8 cellular contexts compared by ENCODE assay signal in the genomic region with DNA sequence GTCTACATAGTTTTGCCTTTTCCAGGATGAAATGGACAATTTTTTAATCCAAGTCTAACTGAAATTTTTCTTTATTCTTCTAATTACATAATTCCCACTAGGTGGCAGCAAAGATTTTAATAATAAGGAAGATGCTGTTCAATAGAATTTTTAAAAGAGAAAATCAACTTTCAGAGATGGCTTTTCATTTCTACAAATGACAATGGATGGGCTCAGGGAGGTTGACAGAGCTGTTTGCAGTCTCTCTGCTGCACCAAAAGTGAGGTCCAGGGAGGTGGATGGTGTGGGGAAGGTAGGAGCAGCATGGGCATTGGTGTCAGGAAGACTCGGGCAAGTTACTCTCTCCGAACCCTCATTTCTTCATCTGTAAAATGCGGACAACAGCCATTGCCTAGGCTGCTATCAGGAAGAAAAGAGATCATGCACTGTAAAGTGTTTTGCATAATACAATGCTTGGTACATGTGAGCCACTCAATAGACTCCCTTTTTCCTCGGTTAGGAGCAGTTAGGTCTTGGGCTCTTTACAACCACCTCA.
DNase-seq lines count a peak whose midpoint lies in the region; ATAC-seq and TF ChIP-seq lines count a peak whose summit lies in the region.

No MANE protein-coding gene starts in this region.

- no peak overlapping the region for H3K27ac Mint-ChIP-seq in Calu3 (ENCODE audit: unreplicated experiment)

- H3K4me1 ChIP-seq in adipocyte (ENCODE audit: control insufficient read depth, insufficient read depth, low read length), result peaks cover 20% of the 10 kb centered on the region
- peaks cover 8% of the 10 kb centered on the region for H3K4me1 ChIP-seq in hepatocyte (ENCODE audit: insufficient read depth)
- peaks cover 21 to 24% of the 10 kb centered on the region in 2 donors for H3K4me1 ChIP-seq in thyroid gland

- no peak for ATAC-seq in GM19035 (IDR thresholded peaks at IDR 0.05; ENCODE audit: unreplicated experiment)
- ATAC-seq in HG03342 (IDR thresholded peaks at IDR 0.05; ENCODE audit: unreplicated experiment), result no peak

- H3K4me1 Mint-ChIP-seq in Calu3 (ENCODE audit: low read depth, unreplicated experiment), result peaks cover 18% of the 10 kb centered on the region

- CTCF ChIA-PET in Calu3 (lab: Charles Lee), result interaction anchor here (3.2 kb wide), 1 partner anchor 79 kb away, joined by 24 read pairs; no protein-coding TSS in a partner anchor

- TF ChIP-seq POLR2A in thyroid gland (IDR thresholded peaks at IDR 0.05), result no peak

- H3K9me2 ChIP-seq in hepatocyte (replicated peaks; ENCODE audit: insufficient read depth), result no peaks in the 10 kb centered on the region

- no peaks in the 10 kb centered on the region for H3K27me3 Mint-ChIP-seq in Calu3 (ENCODE audit: unreplicated experiment)

- H2AFZ ChIP-seq in hepatocyte, result no peak overlapping the region

- no TSS peak for BruUV-seq in Calu3 (replicated peaks; lab: Mats Ljungman, UMichigan)

- H3K27ac ChIP-seq in hepatocyte, result peak overlapping the region; percentile 64
- H3K27ac ChIP-seq in thyroid gland, result peak overlapping the region; percentile 83 to 91 (median 90)

- 88% methylated on average over 4 of the region's 4 CpGs for WGBS in hepatocyte (ENCODE audit: low lambda C conversion rate, missing lambda C conversion rate)
- 27 to 28% methylated on average over 4 of the region's 4 CpGs for WGBS in thyroid gland, 2 donors

- DNase-seq in DMS153 (lab: John Stamatoyannopoulos, UW) (peak; percentile 82), MV-4-11 (lab: John Stamatoyannopoulos, UW) (peak; percentile 3), adipocyte (ENCODE audit: low read depth) (peak; percentile 87), hepatocyte (ENCODE audit: low spot score) (peak; percentile 78), thyroid gland (peak; percentile 18 to 24), Calu3 (no peak)

- H3K4me3 Mint-ChIP-seq in Calu3 (ENCODE audit: low read depth, unreplicated experiment), result no peak overlapping the region

- TF ChIP-seq CTCF in hepatocyte (IDR thresholded peaks at IDR 0.05; ENCODE audit: poor library complexity) (peak; percentile 66), thyroid gland (IDR thresholded peaks at IDR 0.05) (peak; percentile 13 to 75 (median 41)), Calu3 (IDR thresholded peaks at IDR 0.05; ENCODE audit: unreplicated experiment) (no peak)

- no peaks in the 10 kb centered on the region for H4K20me1 ChIP-seq in hepatocyte (ENCODE audit: insufficient read depth, poor library complexity, severe bottlenecking)

- H3K9me3 Mint-ChIP-seq in Calu3 (ENCODE audit: low read depth, unreplicated experiment), result no peaks in the 10 kb centered on the region

- H3K79me2 ChIP-seq in hepatocyte, result no peaks in the 10 kb centered on the region

- H3K4me3 ChIP-seq in adipocyte (ENCODE audit: low read length), result peak overlapping the region; percentile 65
- no peak overlapping the region for H3K4me3 ChIP-seq in hepatocyte
- H3K4me3 ChIP-seq in thyroid gland (replicated peaks in 1 of 3), result no peak overlapping the region

- H3K9ac ChIP-seq in adipocyte (ENCODE audit: low read length), result peak overlapping the region; percentile 30

- no peaks in the 10 kb centered on the region for H3K36me3 Mint-ChIP-seq in Calu3 (ENCODE audit: insufficient read depth, unreplicated experiment)

- H3K4me2 ChIP-seq in hepatocyte, result peak overlapping the region; percentile 35

- intact Hi-C loops in thyroid gland (cut with DNase I) (no loop called here), Calu3 (cut with micrococcal nuclease; ENCODE audit: unreplicated experiment) (loop anchor here (1.0 kb wide), 2 partner anchors 152 to 235 kb away; no protein-coding TSS in a partner anchor)

- H3K27me3 ChIP-seq in adipocyte (replicated peaks; ENCODE audit: control insufficient read depth, insufficient read depth, low read length) (no peaks in the 10 kb centered on the region), hepatocyte (no peaks in the 10 kb centered on the region), thyroid gland (no peaks in the 10 kb centered on the region)

- H3K9me3 ChIP-seq in adipocyte (ENCODE audit: control insufficient read depth, low read length) (no peaks in the 10 kb centered on the region), hepatocyte (ENCODE audit: low read depth) (no peaks in the 10 kb centered on the region), thyroid gland (no peaks in the 10 kb centered on the region)

- H3K36me3 ChIP-seq in adipocyte (ENCODE audit: control insufficient read depth, insufficient read depth, low read length, severe bottlenecking), result no peaks in the 10 kb centered on the region
- no peaks in the 10 kb centered on the region for H3K36me3 ChIP-seq in hepatocyte (replicated peaks; ENCODE audit: insufficient read depth, low read depth)
- H3K36me3 ChIP-seq in thyroid gland, result no peaks in the 10 kb centered on the region
